Comparison of ENCODE assay signal across 23 cellular contexts in the genomic region with DNA sequence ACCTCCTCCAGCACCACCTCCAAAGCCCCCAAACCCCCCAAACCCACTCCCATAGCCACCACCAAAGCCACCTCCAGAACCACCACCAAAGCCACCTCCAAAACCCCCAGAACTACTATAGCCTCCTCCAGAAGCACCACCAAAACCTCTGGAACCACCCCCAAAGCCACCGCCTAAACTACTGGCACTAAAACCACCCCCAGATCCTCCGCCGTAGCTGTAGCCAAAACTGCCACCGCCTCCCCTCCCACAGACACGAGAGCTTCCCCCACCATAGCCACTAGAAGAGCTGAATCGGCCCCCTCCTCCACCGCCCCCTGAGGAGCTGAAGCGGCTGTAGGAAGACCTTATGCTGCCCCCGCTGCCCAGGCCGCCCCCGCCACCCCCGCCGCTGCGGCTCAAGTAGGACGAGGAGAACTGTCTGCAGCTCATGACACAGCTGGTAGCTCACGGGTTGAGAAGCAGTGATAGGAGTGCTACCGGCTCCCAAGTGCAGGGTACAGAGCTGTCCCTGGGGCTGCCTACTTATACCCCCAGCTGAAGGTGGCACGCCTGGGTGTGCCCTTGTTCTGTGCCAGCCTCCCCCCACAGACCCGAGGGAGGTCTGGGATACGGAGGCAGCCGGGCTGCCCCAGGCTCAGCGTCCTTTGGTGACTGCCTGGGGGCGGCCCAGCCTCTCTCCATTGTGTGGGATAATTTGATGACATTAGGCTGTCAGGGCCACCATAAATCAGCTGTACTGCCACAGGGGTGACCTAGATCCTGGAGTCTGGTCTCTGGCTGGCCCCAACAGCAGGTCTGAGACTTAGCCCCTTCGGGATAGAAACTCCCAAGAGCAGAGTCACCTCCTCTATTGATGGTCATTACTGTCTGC. TPM values are rescaled to one million over a fixed set of nuclear protein-coding genes. Genes with fewer than 3 reads are reported as not detected.
"Had no signal": no experiment of that assay in that cellular context is flagged by ENCODE, and none has a peak within 500 bp of the region (broad histone marks: within the 10 kb centered on the region; RNA-seq: fewer than 3 reads in every experiment).

A gene with protein sequence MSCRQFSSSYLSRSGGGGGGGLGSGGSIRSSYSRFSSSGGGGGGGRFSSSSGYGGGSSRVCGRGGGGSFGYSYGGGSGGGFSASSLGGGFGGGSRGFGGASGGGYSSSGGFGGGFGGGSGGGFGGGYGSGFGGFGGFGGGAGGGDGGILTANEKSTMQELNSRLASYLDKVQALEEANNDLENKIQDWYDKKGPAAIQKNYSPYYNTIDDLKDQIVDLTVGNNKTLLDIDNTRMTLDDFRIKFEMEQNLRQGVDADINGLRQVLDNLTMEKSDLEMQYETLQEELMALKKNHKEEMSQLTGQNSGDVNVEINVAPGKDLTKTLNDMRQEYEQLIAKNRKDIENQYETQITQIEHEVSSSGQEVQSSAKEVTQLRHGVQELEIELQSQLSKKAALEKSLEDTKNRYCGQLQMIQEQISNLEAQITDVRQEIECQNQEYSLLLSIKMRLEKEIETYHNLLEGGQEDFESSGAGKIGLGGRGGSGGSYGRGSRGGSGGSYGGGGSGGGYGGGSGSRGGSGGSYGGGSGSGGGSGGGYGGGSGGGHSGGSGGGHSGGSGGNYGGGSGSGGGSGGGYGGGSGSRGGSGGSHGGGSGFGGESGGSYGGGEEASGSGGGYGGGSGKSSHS (minus strand): TSS at position 499 of the 874 bp plus-strand sequence. CDS start 67 bp downstream, at position 432.

- ATAC-seq: activated CD4-positive, CD25-positive, alpha-beta regulatory T cell treated with anti-CD3 and anti-CD28 coated beads, Interleukin-2, amount 50 U/mL, for 24 hours; activated CD8-positive, alpha-beta T cell treated with anti-CD3 and anti-CD28 coated beads, Interleukin-2, amount 10 ng/mL, durations not matched to agents 7 days and 5 days; left lung had no signal

- H3K4me1 ChIP-seq: left lung, transverse colon, vagina had no signal

- H3K9me3 ChIP-seq: transverse colon, vagina had no signal

- H3K27me3 ChIP-seq: vagina had no signal

- DNase-seq: activated CD4-positive, alpha-beta T cell treated with anti-CD3 and anti-CD28 coated beads, Interleukin-2, amount 10 ng/mL, durations not matched to agents 7 days and 5 days; activated CD8-positive, alpha-beta T cell treated with anti-CD3 and anti-CD28 coated beads, Interleukin-2, amount 10 ng/mL, durations not matched to agents 7 days and 5 days; activated naive CD4-positive, alpha-beta T cell treated with Interleukin-2 at 50 U/mL for 16 hours; activated T-cell treated with anti-CD3 and anti-CD28 coated beads, Interleukin-2, amount 50 U/mL, for 24 hours; anterior cingulate cortex; caudate nucleus; erythroblast; foreskin melanocyte; glutamatergic neuron; hippocampal formation; left lung; mammary epithelial cell; midbrain; occipital lobe; stimulated activated CD4-positive, alpha-beta T cell treated with anti-CD3 and anti-CD28 coated beads, Interleukin-2, amount 100 ng/mL, for 24 hours; T-helper 9 cell; transverse colon had no signal

- H3K36me3 ChIP-seq: left lung, transverse colon, vagina had no signal

- H3K27ac ChIP-seq: dorsolateral prefrontal cortex, left lung, transverse colon, vagina had no signal

- H3K4me3 ChIP-seq: dorsolateral prefrontal cortex, left lung, transverse colon, vagina had no signal

RNA-seq across cellular contexts. Expression of the gene that starts here (rescaled TPM):
- total RNA-seq: activated CD4-positive, alpha-beta T cell treated with anti-CD3 and anti-CD28 coated beads, Interleukin-2, amount 10 ng/mL, durations not matched to agents 7 days and 5 days; activated CD8-positive, alpha-beta T cell treated with anti-CD3 and anti-CD28 coated beads, Interleukin-2, amount 10 ng/mL, durations not matched to agents 7 days and 5 days; activated T-helper 2 cell treated with anti-CD3 and anti-CD28 coated beads, Interferon-gamma antibody, Interleukin-2, Interleukin-4, amounts not matched to agents 10 μg/mL and 5 μg/mL and 100 μg/mL, durations not matched to agents 14 hours and 24 hours and 36 hours; left lung; occipital lobe; posterior vena cava; skeletal muscle tissue; transverse colon; vagina had no signal
